ENCODE assay signal across 21 cellular contexts in the genomic region with DNA sequence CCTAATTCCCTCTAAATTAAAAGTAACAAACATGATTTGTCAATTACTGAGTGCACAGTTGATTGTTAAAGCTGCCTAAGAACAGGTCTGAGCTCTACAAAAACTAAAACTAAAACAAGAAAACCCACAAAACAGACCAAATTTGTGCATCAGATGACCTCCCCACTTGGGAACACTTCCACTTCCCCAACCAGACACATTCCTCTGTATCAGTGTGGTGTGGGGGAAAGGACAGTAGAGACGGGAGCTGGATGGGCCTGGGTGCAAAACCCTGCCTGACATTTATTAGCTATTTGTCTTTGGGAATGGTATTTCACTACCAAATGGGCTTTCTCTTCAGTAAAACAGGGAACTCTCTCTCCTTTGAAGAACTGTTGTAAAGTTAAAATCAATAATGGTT. TPM values are rescaled to one million over a fixed set of nuclear protein-coding genes. Genes with fewer than 3 reads are reported as not detected.
DNase-seq lines count a peak whose midpoint lies in the region; ATAC-seq and TF ChIP-seq lines count a peak whose summit lies in the region.
"Had no signal": no experiment of that assay in that cellular context is flagged by ENCODE, and none has a peak within 500 bp of the region (broad histone marks: within the 10 kb centered on the region; RNA-seq: fewer than 3 reads in every experiment).

No MANE protein-coding gene starts in this region.

- no peaks in the 10 kb centered on the region for H3K9me3 ChIP-seq in CD4-positive, CD25-positive, alpha-beta regulatory T cell (ENCODE audit: control insufficient read depth in 2 of 2, low read length in 2 of 2)
- H3K9me3 ChIP-seq: adrenal gland had no signal

- CTCF ChIA-PET in activated B cell treated with CpG ODN at 0.5 μM for 24 hours (lab: Charles Lee) (interaction anchor here (1.6 kb wide), 1 partner anchor 48 kb away, joined by 5 read pairs; no protein-coding TSS in a partner anchor), MCF 10A (lab: Yijun Ruan, JAX) (interaction anchor here (0.8 to 1.7 kb wide), 4 partner anchors 13 to 49 kb away, joined by 3 to 4 read pairs (median 3); no protein-coding TSS in a partner anchor)

- H3K4me1 Mint-ChIP-seq in T-helper 2 cell treated with Interferon-gamma antibody and Interleukin-4, amounts not matched to agents 5 μg/mL and 100 μg/mL, for 36 hours (ENCODE audit: low read depth) = peaks cover 44% of the 10 kb centered on the region
- peaks cover 33 to 73% (median 55%) of the 10 kb centered on the region in 4 donors for H3K4me1 Mint-ChIP-seq in CD4-positive, CD25-positive, alpha-beta regulatory T cell
- H3K4me1 Mint-ChIP-seq in activated B cell treated with CpG ODN at 0.5 μM for 24 hours (peaks cover 60% of the 10 kb centered on the region), MCF 10A (ENCODE audit: insufficient read depth, unreplicated experiment) (peaks cover 18% of the 10 kb centered on the region)

- H3K4me3 Mint-ChIP-seq in T-helper 2 cell treated with Interferon-gamma antibody and Interleukin-4, amounts not matched to agents 5 μg/mL and 100 μg/mL, for 36 hours = no peak overlapping the region
- H3K4me3 Mint-ChIP-seq in CD4-positive, CD25-positive, alpha-beta regulatory T cell = peak overlapping the region in 2 of 4 donors; percentile 0 to 50
- H3K4me3 Mint-ChIP-seq in activated B cell treated with CpG ODN at 0.5 μM for 24 hours (no peak overlapping the region), MCF 10A (ENCODE audit: unreplicated experiment) (no peak overlapping the region)

- peaks cover 21% of the 10 kb centered on the region for H3K36me3 Mint-ChIP-seq in T-helper 2 cell treated with Interferon-gamma antibody and Interleukin-4, amounts not matched to agents 5 μg/mL and 100 μg/mL, for 36 hours (ENCODE audit: low read depth)
- H3K36me3 Mint-ChIP-seq in CD4-positive, CD25-positive, alpha-beta regulatory T cell = peaks cover 9% of the 10 kb centered on the region
- peaks cover 20% of the 10 kb centered on the region for H3K36me3 Mint-ChIP-seq in activated B cell treated with CpG ODN at 0.5 μM for 24 hours (ENCODE audit: low read depth)
- peaks cover 19% of the 10 kb centered on the region for H3K36me3 Mint-ChIP-seq in MCF 10A (ENCODE audit: insufficient read depth, unreplicated experiment)

- peak overlapping the region; percentile 21 for H3K27ac Mint-ChIP-seq in T-helper 2 cell treated with Interferon-gamma antibody and Interleukin-4, amounts not matched to agents 5 μg/mL and 100 μg/mL, for 36 hours
- H3K27ac Mint-ChIP-seq in CD4-positive, CD25-positive, alpha-beta regulatory T cell = peak overlapping the region in 2 of 3 donors; percentile 54 to 75
- peak overlapping the region; percentile 13 for H3K27ac Mint-ChIP-seq in activated B cell treated with CpG ODN at 0.5 μM for 24 hours
- no peak overlapping the region for H3K27ac Mint-ChIP-seq in MCF 10A (ENCODE audit: low read depth, unreplicated experiment)

- TF ChIP-seq CTCF in activated B cell treated with CpG ODN at 0.5 μM for 24 hours (IDR thresholded peaks at IDR 0.05) = no peak
- no peak for TF ChIP-seq CTCF in MCF 10A (IDR thresholded peaks at IDR 0.05; ENCODE audit: unreplicated experiment)

- no peaks in the 10 kb centered on the region for H3K27me3 Mint-ChIP-seq in T-helper 2 cell treated with Interferon-gamma antibody and Interleukin-4, amounts not matched to agents 5 μg/mL and 100 μg/mL, for 36 hours (ENCODE audit: low read depth)
- no peaks in the 10 kb centered on the region for H3K27me3 Mint-ChIP-seq in CD4-positive, CD25-positive, alpha-beta regulatory T cell
- H3K27me3 Mint-ChIP-seq in activated B cell treated with CpG ODN at 0.5 μM for 24 hours = no peaks in the 10 kb centered on the region
- no peaks in the 10 kb centered on the region for H3K27me3 Mint-ChIP-seq in MCF 10A (ENCODE audit: insufficient read depth, unreplicated experiment)

- peaks cover 19% of the 10 kb centered on the region for H3K4me1 ChIP-seq in CD4-positive, CD25-positive, alpha-beta regulatory T cell (ENCODE audit: control insufficient read depth, insufficient read depth, low read length, poor library complexity, severe bottlenecking)
- H3K4me1 ChIP-seq: SJCRH30 had no signal

- POLR2A ChIA-PET in activated B cell treated with CpG ODN at 0.5 μM for 24 hours (lab: Charles Lee) = interaction anchor here (0.6 to 0.7 kb wide), 2 partner anchors 13 to 958 kb away, joined by 4 to 7 read pairs; no protein-coding TSS in a partner anchor
- POLR2A ChIA-PET in MCF 10A (lab: Yijun Ruan, JAX) = interaction anchor here (0.9 to 1.4 kb wide), 2 partner anchors 10 to 51 kb away, joined by 3 to 4 read pairs; no protein-coding TSS in a partner anchor

- no peak for ATAC-seq in CD4-positive, CD25-positive, alpha-beta regulatory T cell (ENCODE audit: low read depth in 2 of 2)
- ATAC-seq in activated B cell treated with CpG ODN at 0.5 μM for 24 hours (ENCODE audit: low read depth) = no peak
- ATAC-seq: esophagus mucosa, left colon had no signal

- BruUV-seq in MCF 10A (replicated peaks; lab: Mats Ljungman, UMichigan) = no TSS peak

- H3K27ac ChIP-seq in CD4-positive, CD25-positive, alpha-beta regulatory T cell (ENCODE audit: insufficient read depth, low read length, poor library complexity, severe bottlenecking) = no peak overlapping the region
- H3K27ac ChIP-seq: brain microvascular endothelial cell, SJCRH30 had no signal

- intact Hi-C loops in activated B cell treated with CpG ODN at 0.5 μM for 24 hours (cut with micrococcal nuclease) = no loop called here
- intact Hi-C loops in MCF 10A (cut with micrococcal nuclease) = no loop called here

- no peaks in the 10 kb centered on the region for H3K9me3 Mint-ChIP-seq in T-helper 2 cell treated with Interferon-gamma antibody and Interleukin-4, amounts not matched to agents 5 μg/mL and 100 μg/mL, for 36 hours
- H3K9me3 Mint-ChIP-seq in CD4-positive, CD25-positive, alpha-beta regulatory T cell = no peaks in the 10 kb centered on the region
- H3K9me3 Mint-ChIP-seq in activated B cell treated with CpG ODN at 0.5 μM for 24 hours (no peaks in the 10 kb centered on the region), MCF 10A (ENCODE audit: unreplicated experiment) (no peaks in the 10 kb centered on the region)

- no peak overlapping the region for H3K4me3 ChIP-seq in CD4-positive, CD25-positive, alpha-beta regulatory T cell (ENCODE audit: low read depth, low read length)
- H3K4me3 ChIP-seq: adrenal gland, SJCRH30 had no signal

- no peaks in the 10 kb centered on the region for H3K27me3 ChIP-seq in CD4-positive, CD25-positive, alpha-beta regulatory T cell (ENCODE audit: control insufficient read depth, insufficient read depth, low read length)
- H3K27me3 ChIP-seq: adrenal gland, brain microvascular endothelial cell, SJCRH30 had no signal

- DNase-seq in T-helper 2 cell treated with Interferon-gamma antibody and Interleukin-4, amounts not matched to agents 5 μg/mL and 100 μg/mL, for 36 hours (ENCODE audit: low spot score) = no peak
- DNase-seq in T-helper 2 cell = no peak
- DNase-seq in CD4-positive, CD25-positive, alpha-beta regulatory T cell = no peak
- no peak for DNase-seq in activated B cell treated with CpG ODN at 0.5 μM for 24 hours
- DNase-seq in medulla oblongata (ENCODE audit: extremely low spot score) = peak; percentile 52
- no peak for DNase-seq in COR-L47 (lab: John Stamatoyannopoulos, UW)
- DNase-seq in MCF 10A (ENCODE audit: unreplicated experiment) = no peak
- DNase-seq in NCI-H345 treated with DMSO at 0.1 percent for 48 hours (lab: John Stamatoyannopoulos, UW; ENCODE audit: unreplicated experiment) = no peak
- DNase-seq: AML-193; brain microvascular endothelial cell; DMS79; effector memory CD4-positive, alpha-beta T cell; foreskin melanocyte; KG1; left colon; mesenchymal stem cell; NCI-H1694 treated with DMSO at 0.1 percent for 48 hours; NCI-H526; SJCRH30 had no signal

- peaks cover 10% of the 10 kb centered on the region for H3K36me3 ChIP-seq in CD4-positive, CD25-positive, alpha-beta regulatory T cell (ENCODE audit: control insufficient read depth, insufficient read depth, low read length)
- H3K36me3 ChIP-seq: adrenal gland, brain microvascular endothelial cell, SJCRH30 had no signal

RNA-seq across cellular contexts. Expression of a gene that starts 29.8 kb away (rescaled TPM):
- total RNA-seq in CD4-positive, CD25-positive, alpha-beta regulatory T cell = 262 TPM
- 100 to 1,000 TPM; 100 to 125 (median 118) TPM for polyA plus RNA-seq in CD4-positive, CD25-positive, alpha-beta regulatory T cell
- total RNA-seq in activated B cell treated with CpG ODN at 0.5 μM for 24 hours = 211 and 233 TPM in 2 replicates
- 89.2 and 115 TPM in 2 replicates for total RNA-seq in MCF 10A (2022)
